In genomic region chr2:178909507-178909906, GRCh38 we compare ENCODE assay signal across 15 cellular contexts.
"Had no signal": no experiment of that assay in that cellular context is flagged by ENCODE, and none has a peak within 500 bp of the region (broad histone marks: within the 10 kb centered on the region; RNA-seq: fewer than 3 reads in every experiment).

No MANE protein-coding gene starts in this region.

- DNase-seq: activated CD4-positive, alpha-beta T cell treated with anti-CD3 and anti-CD28 coated beads for 1 hour; activated CD4-positive, alpha-beta T cell treated with anti-CD3 and anti-CD28 coated beads, Interleukin-2, amount 50 U/mL, for 48 hours; activated naive CD4-positive, alpha-beta T cell treated with anti-CD3 and anti-CD28 coated beads for 36 hours; activated naive CD8-positive, alpha-beta T cell treated with anti-CD3 and anti-CD28 coated beads, Interleukin-2, amount 50 U/mL, for 24 hours; hippocampal formation; lower lobe of right lung; stimulated activated CD4-positive, alpha-beta T cell treated with anti-CD3 and anti-CD28 coated beads, Interleukin-4, amount 100 ng/mL, for 1 hour; stimulated activated naive B cell treated with anti-CD40 and anti-IgM and Interleukin-4, amounts not matched to agents 10 μg/mL and 1 μg/mL and 100 μg/mL, for 72 hours; T-cell; T1000; thyroid gland had no signal

- ATAC-seq: activated naive CD8-positive, alpha-beta T cell treated with anti-CD3 and anti-CD28 coated beads, Interleukin-2, amount 50 U/mL, for 24 hours; activated T-helper 17 cell treated with anti-CD3 and anti-CD28 coated beads, Interleukin-2, amount 50 U/mL, for 72 hours; stimulated activated naive B cell treated with anti-CD40 and anti-IgM and Interleukin-4, amounts not matched to agents 10 μg/mL and 1 μg/mL and 100 μg/mL, for 72 hours; T-cell had no signal

- H3K4me1 Mint-ChIP-seq: activated T-helper 17 cell treated with anti-CD3 and anti-CD28 coated beads, Interleukin-2, amount 50 U/mL, for 72 hours; neural crest cell had no signal

- H3K9me3 Mint-ChIP-seq: activated naive CD4-positive, alpha-beta T cell treated with anti-CD3 and anti-CD28 coated beads for 36 hours; activated naive CD8-positive, alpha-beta T cell treated with anti-CD3 and anti-CD28 coated beads, Interleukin-2, amount 50 U/mL, for 24 hours; activated T-helper 17 cell treated with anti-CD3 and anti-CD28 coated beads, Interleukin-2, amount 50 U/mL, for 72 hours; neural crest cell; stimulated activated naive B cell treated with anti-CD40 and anti-IgM and Interleukin-4, amounts not matched to agents 10 μg/mL and 1 μg/mL and 100 μg/mL, for 72 hours; T-cell had no signal

- H3K4me3 ChIP-seq: ascending aorta, lower lobe of right lung, thyroid gland had no signal

- H3K27ac ChIP-seq: ascending aorta, lower lobe of right lung, thyroid gland had no signal

- H3K27me3 Mint-ChIP-seq: activated naive CD8-positive, alpha-beta T cell treated with anti-CD3 and anti-CD28 coated beads, Interleukin-2, amount 50 U/mL, for 24 hours; activated T-helper 17 cell treated with anti-CD3 and anti-CD28 coated beads, Interleukin-2, amount 50 U/mL, for 72 hours; stimulated activated naive B cell treated with anti-CD40 and anti-IgM and Interleukin-4, amounts not matched to agents 10 μg/mL and 1 μg/mL and 100 μg/mL, for 72 hours; T-cell had no signal

- H3K27me3 ChIP-seq: ascending aorta, thyroid gland had no signal

- H3K9me3 ChIP-seq: ascending aorta, lower lobe of right lung, thyroid gland had no signal

- H3K36me3 ChIP-seq: ascending aorta, lower lobe of right lung, thyroid gland had no signal

- H3K27ac Mint-ChIP-seq: activated naive CD4-positive, alpha-beta T cell treated with anti-CD3 and anti-CD28 coated beads for 36 hours; activated naive CD8-positive, alpha-beta T cell treated with anti-CD3 and anti-CD28 coated beads, Interleukin-2, amount 50 U/mL, for 24 hours; activated T-helper 17 cell treated with anti-CD3 and anti-CD28 coated beads, Interleukin-2, amount 50 U/mL, for 72 hours; stimulated activated naive B cell treated with anti-CD40 and anti-IgM and Interleukin-4, amounts not matched to agents 10 μg/mL and 1 μg/mL and 100 μg/mL, for 72 hours; T-cell had no signal

- H3K4me3 Mint-ChIP-seq: activated naive CD4-positive, alpha-beta T cell treated with anti-CD3 and anti-CD28 coated beads for 36 hours; activated naive CD8-positive, alpha-beta T cell treated with anti-CD3 and anti-CD28 coated beads, Interleukin-2, amount 50 U/mL, for 24 hours; activated T-helper 17 cell treated with anti-CD3 and anti-CD28 coated beads, Interleukin-2, amount 50 U/mL, for 72 hours; neural crest cell; stimulated activated naive B cell treated with anti-CD40 and anti-IgM and Interleukin-4, amounts not matched to agents 10 μg/mL and 1 μg/mL and 100 μg/mL, for 72 hours; T-cell had no signal

- FAIRE-seq: urothelium cell line had no signal

- H3K4me1 ChIP-seq: lower lobe of right lung, thyroid gland had no signal
